Comparison of ENCODE assay signal across 9 cellular contexts in the genomic region with DNA sequence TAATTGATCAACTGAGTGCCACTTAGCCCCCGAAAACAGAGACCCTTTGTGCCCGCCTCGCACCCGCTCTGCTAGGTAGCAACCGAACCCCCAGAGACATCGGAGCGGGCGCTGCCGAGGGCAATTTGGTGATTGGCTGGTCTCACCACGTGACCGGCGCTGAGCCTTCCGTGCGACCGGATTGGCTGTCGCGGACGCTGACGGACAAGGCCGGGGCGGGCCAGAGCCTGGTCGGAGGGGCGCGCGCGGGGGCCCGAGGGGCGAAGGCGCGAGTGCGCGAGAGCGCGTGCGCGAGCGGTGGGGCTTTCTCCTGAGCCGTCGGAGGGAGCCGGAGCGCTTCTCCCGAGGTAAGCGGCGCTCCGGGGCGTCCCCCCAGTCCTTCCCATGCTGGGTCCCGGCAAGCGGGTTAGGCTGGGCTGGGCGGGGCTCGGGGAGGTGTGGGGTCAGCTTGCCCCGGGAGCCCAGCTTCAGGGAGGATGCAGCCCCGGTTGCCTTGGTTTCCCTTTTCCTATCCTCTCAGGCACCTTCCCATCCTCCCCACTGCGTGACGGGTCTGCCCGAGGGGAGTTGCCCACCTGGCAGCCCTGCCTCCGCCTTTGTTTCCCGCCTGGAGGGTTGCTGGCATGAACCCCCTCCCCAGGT. TPM values are rescaled to one million over a fixed set of nuclear protein-coding genes. Genes with fewer than 3 reads are reported as not detected.
DNase-seq lines count a peak whose midpoint lies in the region; ATAC-seq and TF ChIP-seq lines count a peak whose summit lies in the region.
"Had no signal": no experiment of that assay in that cellular context is flagged by ENCODE, and none has a peak within 500 bp of the region (broad histone marks: within the 10 kb centered on the region; RNA-seq: fewer than 3 reads in every experiment).

A gene (plus strand): TSS at position 303 of the 642 bp plus-strand sequence.

- CTCF ChIA-PET in activated CD4-positive, alpha-beta T cell treated with anti-CD3 and anti-CD28 coated beads for 36 hours (lab: Charles Lee) = no interaction called here

- DNase-seq in activated CD4-positive, alpha-beta T cell treated with anti-CD3 and anti-CD28 coated beads for 36 hours = peak; percentile 64
- DNase-seq in activated CD4-positive, alpha-beta T cell treated with anti-CD3 and anti-CD28 coated beads, Interleukin-2, amount 50 U/mL, for 1 hour = no peak
- DNase-seq in NCI-H2029 treated with DMSO at 0.1 percent for 48 hours (lab: John Stamatoyannopoulos, UW) (peak; percentile 58), foreskin fibroblast (peak; percentile 55 to 81), transverse colon (peak; percentile 52)
- DNase-seq in activated T-cell treated with anti-CD3 and anti-CD28 coated beads, Interleukin-2, amount 50 U/mL, for 48 hours = peak; percentile 50 to 64
- no peak for DNase-seq in naive thymus-derived CD8-positive, alpha-beta T cell

- H3K27me3 ChIP-seq in transverse colon = peaks cover 35% of the 10 kb centered on the region

- no peak for TF ChIP-seq EP300 in transverse colon (IDR thresholded peaks at IDR 0.05; ENCODE audit: low read depth)

- intact Hi-C loops in activated CD4-positive, alpha-beta T cell treated with anti-CD3 and anti-CD28 coated beads for 36 hours (cut with DNase I, micrococcal nuclease) = loop anchor here (5.0 to 10.0 kb wide), 2 partner anchors 303 to 311 kb away; no protein-coding TSS in a partner anchor
- intact Hi-C loops in transverse colon (cut with DNase I; ENCODE audit: low total_unique reads) = no loop called here

- no peaks in the 10 kb centered on the region for H3K36me3 Mint-ChIP-seq in activated CD4-positive, alpha-beta T cell treated with anti-CD3 and anti-CD28 coated beads for 36 hours (ENCODE audit: low read depth)
- H3K36me3 Mint-ChIP-seq in naive thymus-derived CD8-positive, alpha-beta T cell = peaks cover 0 to 5% (median 0%) of the 10 kb centered on the region in 3 donors

- WGBS in transverse colon (ENCODE audit: low coverage in 1 of 2), 2 donors = 32% methylated on average over 31 of the region's 57 CpGs; no CpG with 5 or more reads in 1 of the 2 donors

- H3K27me3 Mint-ChIP-seq in activated CD4-positive, alpha-beta T cell treated with anti-CD3 and anti-CD28 coated beads for 36 hours = peaks cover 48% of the 10 kb centered on the region
- H3K27me3 Mint-ChIP-seq in naive thymus-derived CD8-positive, alpha-beta T cell = peaks cover 23 to 68% (median 39%) of the 10 kb centered on the region in 5 donors

- peaks cover 0 to 9% (median 7%) of the 10 kb centered on the region in 4 donors for H3K4me1 ChIP-seq in transverse colon

- H3K9me3 ChIP-seq in transverse colon = no peaks in the 10 kb centered on the region

- no peak within 1 kb of the TSS for H3K27ac ChIP-seq in transverse colon
- H3K27ac ChIP-seq: VCaP had no signal

- H3K4me3 Mint-ChIP-seq in activated CD4-positive, alpha-beta T cell treated with anti-CD3 and anti-CD28 coated beads for 36 hours = peak within 1 kb of the TSS; percentile 29
- H3K4me3 Mint-ChIP-seq in naive thymus-derived CD8-positive, alpha-beta T cell = peak within 1 kb of the TSS in 8 of 10 donors; percentile 26 to 58 (median 40)

- H3K27ac Mint-ChIP-seq in activated CD4-positive, alpha-beta T cell treated with anti-CD3 and anti-CD28 coated beads for 36 hours = no peak within 1 kb of the TSS
- peak within 1 kb of the TSS in 1 of 10 donors; percentile 2 for H3K27ac Mint-ChIP-seq in naive thymus-derived CD8-positive, alpha-beta T cell

- no peaks in the 10 kb centered on the region for H3K4me1 Mint-ChIP-seq in activated CD4-positive, alpha-beta T cell treated with anti-CD3 and anti-CD28 coated beads for 36 hours
- H3K4me1 Mint-ChIP-seq in naive thymus-derived CD8-positive, alpha-beta T cell = peaks cover 2 to 13% (median 6%) of the 10 kb centered on the region in 4 donors

- H3K9me3 Mint-ChIP-seq in activated CD4-positive, alpha-beta T cell treated with anti-CD3 and anti-CD28 coated beads for 36 hours (ENCODE audit: low read depth) = no peaks in the 10 kb centered on the region
- peaks cover 0 to 4% (median 0%) of the 10 kb centered on the region in 9 donors for H3K9me3 Mint-ChIP-seq in naive thymus-derived CD8-positive, alpha-beta T cell

- no peak for TF ChIP-seq POLR2A in transverse colon (IDR thresholded peaks at IDR 0.05)

- TF ChIP-seq CTCF in foreskin fibroblast (IDR thresholded peaks at IDR 0.05; ENCODE audit: low read depth, low read length) = no peak
- TF ChIP-seq CTCF in transverse colon (IDR thresholded peaks at IDR 0.05) = no peak

- in situ Hi-C loops in transverse colon (cut with MboI; ENCODE audit: low pct_ligation_motif_present in 1 of 4, low pct_unique_long_range_greater_than_20kb in 1 of 4, low sequenced_read_pairs in 3 of 4) = loop anchor here (25.0 kb wide), 2 partner anchors 301 to 349 kb away; no protein-coding TSS in a partner anchor

- peak; percentile 61 for ATAC-seq in activated CD4-positive, alpha-beta T cell treated with anti-CD3 and anti-CD28 coated beads for 36 hours
- ATAC-seq in naive thymus-derived CD8-positive, alpha-beta T cell = no peak
- ATAC-seq in HG03196 (IDR thresholded peaks at IDR 0.05; ENCODE audit: unreplicated experiment) = no peak

- POLR2A ChIA-PET in activated CD4-positive, alpha-beta T cell treated with anti-CD3 and anti-CD28 coated beads for 36 hours (lab: Charles Lee) = no interaction called here
- POLR2A ChIA-PET in naive thymus-derived CD8-positive, alpha-beta T cell (lab: Charles Lee) = no interaction called here

- H3K4me3 ChIP-seq in foreskin fibroblast (ENCODE audit: low read depth in 1 of 2, low read length in 2 of 2) (peak within 1 kb of the TSS; percentile 38 to 41), transverse colon (peak within 1 kb of the TSS; percentile 35 to 61 (median 44))

- H3K36me3 ChIP-seq in transverse colon = no peaks in the 10 kb centered on the region

RNA-seq across cellular contexts. Expression of the gene that starts here (rescaled TPM):
- not detected for total RNA-seq in activated CD4-positive, alpha-beta T cell treated with anti-CD3 and anti-CD28 coated beads for 36 hours
- not detected for total RNA-seq in naive thymus-derived CD8-positive, alpha-beta T cell
- not detected for polyA plus RNA-seq in naive thymus-derived CD8-positive, alpha-beta T cell
- total RNA-seq in transverse colon = 1 to 10 TPM in 1 of 4 donors, under 1 TPM in 2, not detected in 1; 0.14 to 1.4 (median 0.80) TPM

Comparison
In these comparisons a context has a peak if more than half of its experiments do, and no peak if none do; other contexts are left out.
1. Peak in DNase-seq and ATAC-seq in activated CD4-positive, alpha-beta T cell treated with anti-CD3 and anti-CD28 coated beads for 36 hours; RNA of the gene not detected or under 1 TPM.
2. DNase-seq: peak in NCI-H2029 treated with DMSO at 0.1 percent for 48 hours (single experiment), activated T-cell treated with anti-CD3 and anti-CD28 coated beads, Interleukin-2, amount 50 U/mL, for 48 hours (2 of 2), foreskin fibroblast (2 of 2) and transverse colon (single experiment); none in activated CD4-positive, alpha-beta T cell treated with anti-CD3 and anti-CD28 coated beads, Interleukin-2, amount 50 U/mL, for 1 hour (single experiment) and naive thymus-derived CD8-positive, alpha-beta T cell (0 of 10).